Comparison of ENCODE assay signal across 8 cellular contexts in genomic region chr2:200509608-200510433, GRCh38. TPM values are rescaled to one million over a fixed set of nuclear protein-coding genes. Genes with fewer than 3 reads are reported as not detected.
DNase-seq lines count a peak whose midpoint lies in the region; ATAC-seq and TF ChIP-seq lines count a peak whose summit lies in the region.

Gene KCTD18 (minus strand): TSS chr2:200510068. CDS start chr2:200507016, 3,052 bp downstream.

- H3K4me3 ChIP-seq in Jurkat, Clone E6-1 (ENCODE audit: low read length): peak within 1 kb of the TSS; percentile 63
- H3K4me3 ChIP-seq in Peyer's patch (peak within 1 kb of the TSS; percentile 87 to 96 (median 92)), esophagus muscularis mucosa (peak within 1 kb of the TSS; percentile 65 to 94 (median 88)), muscle layer of duodenum (ENCODE audit: low read depth in 1 of 2, low read length in 2 of 2) (peak within 1 kb of the TSS; percentile 79 to 88)

- TF ChIP-seq POLR2A in Peyer's patch (IDR thresholded peaks at IDR 0.05) (peak; percentile 62 to 87), esophagus muscularis mucosa (IDR thresholded peaks at IDR 0.05; ENCODE audit: low read depth) (peak; percentile 63)

- no peaks in the 10 kb centered on the region for H3K27me3 ChIP-seq in Peyer's patch
- H3K27me3 ChIP-seq in esophagus muscularis mucosa: no peaks in the 10 kb centered on the region
- H3K27me3 ChIP-seq in muscle layer of duodenum (ENCODE audit: low read depth, low read length): no peaks in the 10 kb centered on the region

- H3K36me3 ChIP-seq in Peyer's patch: no peaks in the 10 kb centered on the region
- peaks cover under 1 to 16% (median 9%) of the 10 kb centered on the region in 4 donors for H3K36me3 ChIP-seq in esophagus muscularis mucosa
- H3K36me3 ChIP-seq in muscle layer of duodenum (ENCODE audit: control insufficient read depth in 1 of 2, insufficient read depth in 2 of 2, low read length in 2 of 2): peaks cover 0 to 12% of the 10 kb centered on the region in 2 donors

- no peak for TF ChIP-seq EP300 in esophagus muscularis mucosa (IDR thresholded peaks at IDR 0.05)

- 0% methylated on average over 22 of the region's 78 CpGs for WGBS in esophagus muscularis mucosa

- TF ChIP-seq CTCF in Peyer's patch (IDR thresholded peaks at IDR 0.05) (peak; percentile 66 to 92 (median 84)), esophagus muscularis mucosa (IDR thresholded peaks at IDR 0.05) (peak; percentile 82 to 95 (median 82))

- H3K27ac ChIP-seq in Peyer's patch (peak within 1 kb of the TSS; percentile 83 to 89 (median 85)), esophagus muscularis mucosa (replicated peaks in 1 of 4) (peak within 1 kb of the TSS; percentile 77 to 92 (median 90)), muscle layer of duodenum (ENCODE audit: low read length) (peak within 1 kb of the TSS; percentile 86)

- peak; percentile 97 for ATAC-seq in GM21619 (IDR thresholded peaks at IDR 0.05; ENCODE audit: unreplicated experiment)

- intact Hi-C loops in esophagus muscularis mucosa (cut with DNase I): no loop called here

- H3K4me1 ChIP-seq in Peyer's patch (peaks cover 0 to 10% (median 0%) of the 10 kb centered on the region in 4 donors), esophagus muscularis mucosa (peaks cover 16 to 21% (median 17%) of the 10 kb centered on the region in 4 donors), muscle layer of duodenum (ENCODE audit: control insufficient read depth in 1 of 2, insufficient read depth in 2 of 2, low read length in 2 of 2) (peaks cover 0 to 7% of the 10 kb centered on the region in 2 donors)

- H3K9me3 ChIP-seq in Peyer's patch (no peaks in the 10 kb centered on the region), esophagus muscularis mucosa (no peaks in the 10 kb centered on the region), muscle layer of duodenum (ENCODE audit: control insufficient read depth in 1 of 2, low read length in 2 of 2) (no peaks in the 10 kb centered on the region)

- peak; percentile 29 for DNase-seq in DMS79 (lab: John Stamatoyannopoulos, UW)
- peak; percentile 59 for DNase-seq in Jurkat, Clone E6-1 (ENCODE audit: low read depth, low spot score)
- peak; percentile 89 to 97 (median 95) for DNase-seq in Peyer's patch
- peak; percentile 93 to 94 for DNase-seq in activated T-cell treated with anti-CD3 and anti-CD28 coated beads, Interleukin-2, amount 50 U/mL, for 48 hours
- DNase-seq in esophagus muscularis mucosa (ENCODE audit: extremely low spot score): peak; percentile 95
- peak; percentile 78 to 91 for DNase-seq in stimulated activated CD8-positive, alpha-beta memory T cell treated with anti-CD3 and anti-CD28 coated beads, Interleukin-7, amount 100 ng/mL, for 4 hours (ENCODE audit: low read depth in 2 of 2)

RNA-seq across cellular contexts. Expression of gene KCTD18, which starts in this region (rescaled TPM):
- polyA plus RNA-seq in Jurkat, Clone E6-1 (2012; ENCODE audit: insufficient read depth, insufficient read length): 10.2 TPM
- total RNA-seq in Peyer's patch (10 to 100 TPM; 14.0 to 33.0 (median 16.8) TPM), esophagus muscularis mucosa (10 to 100 TPM; 23.2 to 31.0 (median 26.4) TPM)

Comparison
In these comparisons a context has a peak if more than half of its experiments do, and no peak if none do; other contexts are left out.
1. Peak in every context shown above with its lines: DNase-seq, ATAC-seq, H3K4me3 ChIP-seq and H3K27ac ChIP-seq.
2. DNase-seq: peak in every context shown above with its lines; median percentile 95 in Peyer's patch; 95 in esophagus muscularis mucosa; 94 in activated T-cell treated with anti-CD3 and anti-CD28 coated beads, Interleukin-2, amount 50 U/mL, for 48 hours; 84 in stimulated activated CD8-positive, alpha-beta memory T cell treated with anti-CD3 and anti-CD28 coated beads, Interleukin-7, amount 100 ng/mL, for 4 hours; 59 in Jurkat, Clone E6-1; 29 in DMS79.